ENCODE assay signal across 8 cellular contexts in the genomic region with DNA sequence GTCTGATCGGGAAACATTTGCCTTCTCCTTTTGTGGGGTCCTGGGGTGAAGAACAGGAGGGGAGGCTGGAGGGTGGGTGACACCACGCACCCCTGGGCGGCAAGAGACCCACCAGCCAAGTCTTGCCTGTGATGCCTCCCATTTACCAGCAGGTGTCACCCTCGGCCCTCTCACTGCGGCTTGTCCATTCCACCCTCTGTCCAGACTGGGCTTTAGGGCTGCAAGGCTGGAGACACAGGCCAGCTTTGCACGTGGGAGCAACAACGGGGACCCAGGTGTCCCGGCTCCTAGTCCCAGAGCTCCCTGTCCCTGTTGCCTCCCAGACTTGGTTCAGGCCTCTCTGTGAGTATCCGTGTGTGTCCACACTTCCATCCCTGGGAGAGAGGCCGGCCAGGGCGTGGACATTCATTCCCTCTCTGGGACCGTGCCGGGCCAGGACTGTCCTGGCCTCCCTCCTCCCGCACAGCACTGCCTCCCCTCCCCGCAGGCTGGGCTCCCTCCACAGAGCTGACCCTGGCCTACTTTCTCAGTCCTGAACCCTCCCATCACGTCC. TPM values are rescaled to one million over a fixed set of nuclear protein-coding genes. Genes with fewer than 3 reads are reported as not detected.
DNase-seq lines count a peak whose midpoint lies in the region; ATAC-seq, FAIRE-seq and TF ChIP-seq lines count a peak whose summit lies in the region.

No MANE protein-coding gene starts in this region.

- no peak overlapping the region for H3K9ac ChIP-seq in H1 (replicated peaks in 1 of 4; ENCODE audit: extremely low read depth in 1 of 4, low read depth in 3 of 4, low read length in 3 of 4)

- H3K14ac ChIP-seq in H1 (ENCODE audit: insufficient read length), result no peak overlapping the region

- H3K23me2 ChIP-seq in H1 (ENCODE audit: low read depth, low read length), result no peaks in the 10 kb centered on the region

- no peak overlapping the region for H3K23ac ChIP-seq in H1 (ENCODE audit: insufficient read length)

- no peak overlapping the region for H4K91ac ChIP-seq in H1 (replicated peaks; ENCODE audit: insufficient read length, low read length)

- TF ChIP-seq POLR2A in H1 (IDR thresholded peaks at IDR 0.05; ENCODE audit: control extremely low read depth in 1 of 2, low read depth in 2 of 2, low read length in 2 of 2), result no peak

- CTCF ChIA-PET in AG04449 (lab: Yijun Ruan, JAX) (interaction anchor here (0.5 to 3.6 kb wide), 33 partner anchors 8 to 630 kb away, joined by 3 to 67 read pairs (median 3); no protein-coding TSS in a partner anchor), H1 (lab: Charles Lee; ENCODE audit: partially characterized antibody) (interaction anchor here (0.7 to 6.8 kb wide), 46 partner anchors 7 to 292 kb away, joined by 3 to 66 read pairs (median 5); no protein-coding TSS in a partner anchor)
- CTCF ChIA-PET in activated CD8-positive, alpha-beta T cell treated with anti-CD3 and anti-CD28 coated beads for 36 hours (lab: Charles Lee), result interaction anchor here (0.7 to 2.0 kb wide), 17 partner anchors 8 to 199 kb away, joined by 3 to 14 read pairs (median 3); no protein-coding TSS in a partner anchor

- H3K4me3 ChIP-seq in AG04449 (ENCODE audit: low read depth, low read length) (no peak overlapping the region), H1 (ENCODE audit: extremely low read depth in 1 of 4, insufficient read depth in 2 of 4, low read depth in 3 of 4, low read length in 4 of 4) (no peak overlapping the region)

- peak overlapping the region; percentile 68; the same call in 1 of the 2 replicates for H2AFZ ChIP-seq in H1 (ENCODE audit: low read length)

- H2BK12ac ChIP-seq in H1 (ENCODE audit: low read depth, low read length), result peak overlapping the region; percentile 35; the same call in 1 of the 2 replicates

- peak overlapping the region; percentile 40 for H2BK120ac ChIP-seq in H1 (replicated peaks; ENCODE audit: low read depth, low read length)

- H2BK5ac ChIP-seq in H1 (ENCODE audit: low read depth, low read length), result no peak overlapping the region

- H3K4ac ChIP-seq in H1 (replicated peaks; ENCODE audit: insufficient read length, low read depth, low read length), result peak overlapping the region; percentile 10

- no peaks in the 10 kb centered on the region for H3K36me3 ChIP-seq in H1 (ENCODE audit: control insufficient read depth in 2 of 4, insufficient read depth in 4 of 4, low read length in 3 of 4)

- H2BK15ac ChIP-seq in H1 (ENCODE audit: low read length), result peak overlapping the region; percentile 55; the same call in 1 of the 2 replicates

- no peak overlapping the region for H3K27ac ChIP-seq in H1 (ENCODE audit: low read depth, low read length)

- intact Hi-C loops in activated CD8-positive, alpha-beta T cell treated with anti-CD3 and anti-CD28 coated beads for 36 hours (cut with micrococcal nuclease), result loop anchor here (5.0 kb wide), 2 partner anchors 130 to 150 kb away; no protein-coding TSS in a partner anchor

- H3K79me2 ChIP-seq in H1 (ENCODE audit: control insufficient read depth in 1 of 2, insufficient read depth in 2 of 2, low read length in 2 of 2), result no peaks in the 10 kb centered on the region

- H3K56ac ChIP-seq in H1 (replicated peaks; ENCODE audit: insufficient read length, low read depth, low read length), result no peak overlapping the region

- no peaks in the 10 kb centered on the region for H3K27me3 Mint-ChIP-seq in activated CD8-positive, alpha-beta T cell treated with anti-CD3 and anti-CD28 coated beads for 36 hours

- H3K9me3 ChIP-seq in H1 (ENCODE audit: insufficient read depth in 2 of 2, low read depth in 1 of 2, low read length in 1 of 2), result no peaks in the 10 kb centered on the region

- POLR2A ChIA-PET in AG04449 (lab: Yijun Ruan, JAX), result no interaction called here
- POLR2A ChIA-PET in activated CD8-positive, alpha-beta T cell treated with anti-CD3 and anti-CD28 coated beads for 36 hours (lab: Charles Lee), result no interaction called here
- POLR2A ChIA-PET in H1 (lab: Charles Lee; ENCODE audit: partially characterized antibody), result interaction anchor here (1.0 to 2.0 kb wide), 7 partner anchors 11 to 162 kb away, joined by 3 to 8 read pairs (median 4); no protein-coding TSS in a partner anchor

- no peak overlapping the region for H2AK5ac ChIP-seq in H1 (ENCODE audit: low read depth, low read length)

- H3K9me3 Mint-ChIP-seq in activated CD8-positive, alpha-beta T cell treated with anti-CD3 and anti-CD28 coated beads for 36 hours, result no peaks in the 10 kb centered on the region

- no peaks in the 10 kb centered on the region for H3K36me3 Mint-ChIP-seq in activated CD8-positive, alpha-beta T cell treated with anti-CD3 and anti-CD28 coated beads for 36 hours (ENCODE audit: low read depth)

- no peaks in the 10 kb centered on the region for H3K27me3 ChIP-seq in H1 (replicated peaks in 1 of 4; ENCODE audit: control insufficient read depth in 3 of 4, extremely low read depth in 1 of 4, insufficient read depth in 3 of 4, low read length in 3 of 4)

- H3K4me1 Mint-ChIP-seq in activated CD8-positive, alpha-beta T cell treated with anti-CD3 and anti-CD28 coated beads for 36 hours (ENCODE audit: low read depth), result no peaks in the 10 kb centered on the region

- H3K27ac Mint-ChIP-seq in activated CD8-positive, alpha-beta T cell treated with anti-CD3 and anti-CD28 coated beads for 36 hours, result no peak overlapping the region

- no peak for DNase-seq in AG04449 (ENCODE audit: low read depth, low spot score)
- DNase-seq in GM19239 (ENCODE audit: insufficient read length, low spot score), result peak; percentile 90
- peak; percentile 18 for DNase-seq in NCI-H526 treated with DMSO at 0.1 percent for 48 hours (lab: John Stamatoyannopoulos, UW)
- peak; percentile 62 for DNase-seq in activated CD8-positive, alpha-beta T cell treated with anti-CD3 and anti-CD28 coated beads for 36 hours
- DNase-seq in H1 (ENCODE audit: low read depth in 1 of 2, low spot score in 2 of 2), result peak; percentile 44 to 89
- peak; percentile 56 for DNase-seq in midbrain (lab: John Stamatoyannopoulos, UW)
- DNase-seq in stimulated activated CD8-positive, alpha-beta memory T cell treated with anti-CD3 and anti-CD28 coated beads, Interleukin-15, amount 100 ng/mL, for 4 hours (ENCODE audit: low read depth in 2 of 2), result peak; percentile 5 to 20

- ATAC-seq in activated CD8-positive, alpha-beta T cell treated with anti-CD3 and anti-CD28 coated beads for 36 hours, result peak; percentile 87
- no peak for ATAC-seq in GM21360 (IDR thresholded peaks at IDR 0.05; ENCODE audit: unreplicated experiment)

- FAIRE-seq in GM19239 (lab: Jason Lieb, UNC) (peak; percentile 89), H1 (lab: Jason Lieb, UNC) (no peak)

- H3K4me3 Mint-ChIP-seq in activated CD8-positive, alpha-beta T cell treated with anti-CD3 and anti-CD28 coated beads for 36 hours, result no peak overlapping the region

- H3K4me2 ChIP-seq in H1 (ENCODE audit: insufficient read depth in 1 of 2, low read depth in 2 of 2, low read length in 2 of 2), result no peak overlapping the region

- TF ChIP-seq CTCF in AG04449 (IDR thresholded peaks at IDR 0.05; ENCODE audit: insufficient read depth, low read length, missing control alignments) (peak; percentile 98), H1 (IDR thresholded peaks at IDR 0.05; ENCODE audit: control extremely low read depth in 1 of 3, insufficient read depth in 1 of 3, low read depth in 1 of 3, low read length in 3 of 3) (peak; percentile 95 to 98 (median 98))
- TF ChIP-seq CTCF in activated CD8-positive, alpha-beta T cell treated with anti-CD3 and anti-CD28 coated beads for 36 hours (IDR thresholded peaks at IDR 0.05), result peak; percentile 97

- H4K8ac ChIP-seq in H1 (ENCODE audit: extremely low read depth, insufficient read depth, low read length), result 0 out of 2 replicates have a peak overlapping the region, but pooled peaks have one; percentile 17

- peak overlapping the region; percentile 64; the same call in 1 of the 2 replicates for H2BK20ac ChIP-seq in H1 (ENCODE audit: low read length)

- no peaks in the 10 kb centered on the region; a peak in 1 of 7 replicates for H3K4me1 ChIP-seq in H1 (replicated peaks in 1 of 4; ENCODE audit: control insufficient read depth in 3 of 4, insufficient read depth in 4 of 4, low read length in 3 of 4)

- TF ChIP-seq EP300 in H1 (IDR thresholded peaks at IDR 0.05; ENCODE audit: borderline replicate concordance in 1 of 2, low read depth in 2 of 2, low read length in 2 of 2), result no peak

- H4K5ac ChIP-seq in H1 (ENCODE audit: insufficient read length, low read depth, low read length), result no peak overlapping the region

- peak; percentile 98 to 99 for TF ChIP-seq RAD21 in H1 (IDR thresholded peaks at IDR 0.05 in 1 of 2, conservative IDR thresholded peaks at IDR 0.05 in 1 of 2; ENCODE audit: low read depth in 2 of 2, low read length in 2 of 2)

- no peaks in the 10 kb centered on the region for H4K20me1 ChIP-seq in H1 (replicated peaks in 1 of 2; ENCODE audit: control insufficient read depth in 1 of 2, insufficient read depth in 2 of 2, low read length in 2 of 2)

- WGBS in H1 (ENCODE audit: extremely low coverage in 1 of 2, insufficient coverage in 1 of 2, insufficient read length in 1 of 2, insufficient replicate concordance in 2 of 2, low coverage in 1 of 2, low lambda C conversion rate in 2 of 2, missing lambda C conversion rate in 1 of 2), 2 experiments, result 43% methylated on average over 16 of the region's 16 CpGs; no CpG with 5 or more reads in 1 of the 2 experiments

- no peaks in the 10 kb centered on the region for H3K79me1 ChIP-seq in H1 (ENCODE audit: low read depth, low read length)

- H3K18ac ChIP-seq in H1 (ENCODE audit: extremely low read depth, low read length), result 0 out of 2 replicates have a peak overlapping the region, but pooled peaks have one; percentile 40

TF ChIP-seq in H1, 55 proteins besides CTCF, POLR2A, EP300 and RAD21 (continues in another document):
- TF ChIP-seq KDM5A (IDR thresholded peaks at IDR 0.05; ENCODE audit: low read length) (no peak), CREB1 (IDR thresholded peaks at IDR 0.05) (peak; percentile 11; the same call in 1 of the 2 replicates), NANOG (IDR thresholded peaks at IDR 0.05; ENCODE audit: insufficient read depth, low read depth, low read length, poor library complexity, severe bottlenecking) (no peak), CEBPB (IDR thresholded peaks at IDR 0.05; ENCODE audit: low read depth, low read length) (no peak), BACH1 (IDR thresholded peaks at IDR 0.05; ENCODE audit: low read length) (0 out of 2 replicates have a peak, but pooled peaks have one; percentile 7)

RNA-seq across cellular contexts. Expression of gene GTF2IRD1, which starts 36.2 kb away (rescaled TPM):
- total RNA-seq in activated CD8-positive, alpha-beta T cell treated with anti-CD3 and anti-CD28 coated beads for 36 hours, result 1 to 10 TPM; 1.2 to 1.4 TPM
- 45.4 and 46.5 TPM in 2 replicates for total RNA-seq in H1 (2021; fragmentation: NEBNext Ultra II Directional; extraction: Animal tissue kit (Norgen Biotek cat#: 25700))
- 27.4 and 34.9 TPM in 2 replicates for polyA plus RNA-seq in H1 (2011; rRNA removed)
- 25.8 TPM for polyA plus RNA-seq in H1 (2011; cell fraction: cytosol; rRNA removed)
- polyA plus RNA-seq in H1 (2011; cell fraction: nucleus; rRNA removed), result 57.6 TPM
- polyA plus RNA-seq in H1 (2012, experiment 1 of 2), result 40.0 to 48.4 TPM (median 43.5 TPM) in 4 replicates
- 25.8 TPM for polyA plus RNA-seq in H1 (2012, experiment 2 of 2)
- 40.2 TPM for polyA plus RNA-seq in H1 (2013, experiment 1 of 2)
- 35.9 TPM for polyA plus RNA-seq in H1 (2013, experiment 2 of 2)
- 23.6 and 31.2 TPM in 2 replicates for polyA minus RNA-seq in H1 (2011; rRNA and poly(A)+ RNA removed)
- polyA minus RNA-seq in H1 (2011; cell fraction: cytosol; rRNA and poly(A)+ RNA removed), result 26.9 TPM
- polyA minus RNA-seq in H1 (2011; cell fraction: nucleus; rRNA and poly(A)+ RNA removed), result 27.7 TPM

Comparison
In these comparisons a context has a peak if more than half of its experiments do, and no peak if none do; other contexts are left out.
1. RNA of gene GTF2IRD1, which starts 36.2 kb away (total RNA-seq): 45.4 to 46.5 TPM in H1; 1.2 to 1.4 TPM in activated CD8-positive, alpha-beta T cell treated with anti-CD3 and anti-CD28 coated beads for 36 hours; every median in the first group is over 10 times any median in the second.
2. Peak in every context shown above with its lines, with median percentiles within 50 percentile points of each other: CTCF ChIP-seq.